In the genomic region with DNA sequence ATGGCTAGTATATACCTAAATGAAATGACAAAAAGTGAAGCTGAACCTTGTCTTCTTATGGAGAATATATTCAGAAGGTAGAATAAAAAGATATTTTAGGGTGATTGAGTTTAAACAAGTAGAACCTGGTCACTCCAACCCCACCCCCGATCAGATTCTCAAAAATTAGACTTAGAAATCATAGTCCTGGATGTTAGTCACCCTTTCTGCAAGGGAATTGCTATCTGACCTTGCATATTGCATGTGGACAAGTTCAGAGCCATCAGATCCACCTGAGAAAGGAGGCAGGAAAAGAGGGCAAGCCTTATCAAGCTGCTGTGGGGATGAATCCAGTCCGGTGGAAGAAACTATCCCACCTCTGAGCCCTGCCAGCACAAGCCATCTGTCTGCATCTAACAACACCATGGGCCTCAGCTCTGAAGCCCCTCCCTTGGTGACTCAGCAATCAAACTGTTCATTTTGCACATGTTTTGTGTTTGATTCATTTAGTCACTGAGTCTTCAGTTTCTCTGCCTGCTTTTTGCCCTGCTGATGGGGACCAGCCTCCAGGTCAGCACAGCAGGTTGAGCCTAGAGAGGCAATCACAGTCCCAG, we compare ENCODE assay signal across 13 cellular contexts.
DNase-seq lines count a peak whose midpoint lies in the region; ATAC-seq and TF ChIP-seq lines count a peak whose summit lies in the region.
"Had no signal": no experiment of that assay in that cellular context is flagged by ENCODE, and none has a peak within 500 bp of the region (broad histone marks: within the 10 kb centered on the region; RNA-seq: fewer than 3 reads in every experiment).

No MANE protein-coding gene starts in this region.

- DNase-seq in Ammon's horn (ENCODE audit: low spot score) (peak; percentile 61), MG63 (peak; percentile 72), brain microvascular endothelial cell (peak; percentile 25), left lung (no peak), activated gamma-delta T cell (lab: John Stamatoyannopoulos, UW) (no peak), SHP77 (lab: John Stamatoyannopoulos, UW) (no peak)
- DNase-seq in activated T-cell treated with anti-CD3 and anti-CD28 coated beads, Interleukin-2, amount 50 U/mL, for 48 hours = no peak
- DNase-seq: heart right ventricle; naive thymus-derived CD8-positive, alpha-beta T cell; stimulated activated naive CD8-positive, alpha-beta T cell treated with anti-CD3 and anti-CD28 coated beads, Interleukin-15, amount 100 ng/mL, for 72 hours; T-cell had no signal

- in situ Hi-C loops in brain microvascular endothelial cell (cut with HindIII; ENCODE audit: low pct_ligation_motif_present, low sequenced_read_pairs) = no loop called here

- H3K4me3 ChIP-seq in MG63 (no peak overlapping the region), brain microvascular endothelial cell (ENCODE audit: low read depth, low read length) (no peak overlapping the region), left lung (no peak overlapping the region)
- H3K4me3 ChIP-seq: cardiac muscle cell, heart right ventricle had no signal

- ATAC-seq in left lung = peak; percentile 49
- ATAC-seq in HG02571 (IDR thresholded peaks at IDR 0.05; ENCODE audit: unreplicated experiment) = no peak
- ATAC-seq: naive thymus-derived CD8-positive, alpha-beta T cell; stimulated activated naive CD8-positive, alpha-beta T cell treated with anti-CD3 and anti-CD28 coated beads, Interleukin-15, amount 100 ng/mL, for 72 hours had no signal

- H3K9me3 ChIP-seq in MG63 = no peaks in the 10 kb centered on the region
- no peaks in the 10 kb centered on the region for H3K9me3 ChIP-seq in left lung
- H3K9me3 ChIP-seq: heart right ventricle had no signal

- TF ChIP-seq CTCF in brain microvascular endothelial cell (IDR thresholded peaks at IDR 0.05; ENCODE audit: low read depth, low read length, missing control alignments) = no peak
- no peak for TF ChIP-seq CTCF in left lung (IDR thresholded peaks at IDR 0.05)

- H3K27ac ChIP-seq in brain microvascular endothelial cell (no peak overlapping the region), left lung (no peak overlapping the region)
- H3K27ac ChIP-seq: cardiac muscle cell, heart right ventricle had no signal

- H3K4me1 ChIP-seq in left lung = no peaks in the 10 kb centered on the region

- no peaks in the 10 kb centered on the region for H3K36me3 ChIP-seq in MG63
- H3K36me3 ChIP-seq in brain microvascular endothelial cell (replicated peaks) = no peaks in the 10 kb centered on the region
- H3K36me3 ChIP-seq in left lung = no peaks in the 10 kb centered on the region
- H3K36me3 ChIP-seq: cardiac muscle cell, heart right ventricle had no signal

- intact Hi-C loops in left lung (cut with DNase I) = no loop called here

- H3K27me3 ChIP-seq in MG63 (no peaks in the 10 kb centered on the region), brain microvascular endothelial cell (replicated peaks) (no peaks in the 10 kb centered on the region), left lung (no peaks in the 10 kb centered on the region)
- H3K27me3 ChIP-seq: cardiac muscle cell, heart right ventricle had no signal

Comparison
In these comparisons a context has a peak if more than half of its experiments do, and no peak if none do; other contexts are left out.
1. DNase-seq: peak in Ammon's horn (single experiment), MG63 (single experiment) and brain microvascular endothelial cell (single experiment); none in left lung (0 of 2), activated gamma-delta T cell (single experiment), activated T-cell treated with anti-CD3 and anti-CD28 coated beads, Interleukin-2, amount 50 U/mL, for 48 hours (0 of 2) and SHP77 (0 of 2).